9 cellular contexts compared by ENCODE assay signal in the genomic region with DNA sequence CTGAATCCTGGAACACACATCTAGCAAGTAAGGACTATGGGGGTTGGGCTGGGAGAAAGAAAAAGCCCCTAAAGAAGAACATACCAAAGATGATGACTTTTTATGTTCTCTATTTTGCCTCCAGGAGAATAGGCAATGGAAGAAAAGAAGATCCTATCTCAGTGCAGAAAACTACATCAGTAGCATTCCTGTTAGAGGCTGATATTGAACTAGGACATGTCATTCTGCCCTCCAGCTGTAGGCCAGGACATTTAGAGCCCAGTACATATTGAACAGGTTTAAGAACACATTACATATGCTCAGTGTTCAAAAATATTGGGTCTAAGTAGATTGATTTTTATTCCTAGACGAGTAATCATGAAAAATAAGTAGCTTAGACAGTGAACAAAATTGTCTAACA.
"Had no signal": no experiment of that assay in that cellular context is flagged by ENCODE, and none has a peak within 500 bp of the region (broad histone marks: within the 10 kb centered on the region; RNA-seq: fewer than 3 reads in every experiment).

No MANE protein-coding gene starts in this region.

- H3K9ac ChIP-seq: GM23248 had no signal

- H3K27ac ChIP-seq: GM23248 had no signal

- H3K9me3 ChIP-seq: HAP-1 had no signal

- H3K4me3 ChIP-seq: GM23248, GM23338, HAP-1 had no signal

- H3K36me3 ChIP-seq: HAP-1 had no signal

- DNase-seq: GOT3, H7, H9, HCEC 1CT, HFFc6 had no signal

- H3K4me2 ChIP-seq: GM23338 had no signal

- ATAC-seq: GM23338, HCT116 had no signal

- H2AFZ ChIP-seq: GM23248, GM23338 had no signal
